Comparison of ENCODE assay signal across 1 cellular context in the genomic region with DNA sequence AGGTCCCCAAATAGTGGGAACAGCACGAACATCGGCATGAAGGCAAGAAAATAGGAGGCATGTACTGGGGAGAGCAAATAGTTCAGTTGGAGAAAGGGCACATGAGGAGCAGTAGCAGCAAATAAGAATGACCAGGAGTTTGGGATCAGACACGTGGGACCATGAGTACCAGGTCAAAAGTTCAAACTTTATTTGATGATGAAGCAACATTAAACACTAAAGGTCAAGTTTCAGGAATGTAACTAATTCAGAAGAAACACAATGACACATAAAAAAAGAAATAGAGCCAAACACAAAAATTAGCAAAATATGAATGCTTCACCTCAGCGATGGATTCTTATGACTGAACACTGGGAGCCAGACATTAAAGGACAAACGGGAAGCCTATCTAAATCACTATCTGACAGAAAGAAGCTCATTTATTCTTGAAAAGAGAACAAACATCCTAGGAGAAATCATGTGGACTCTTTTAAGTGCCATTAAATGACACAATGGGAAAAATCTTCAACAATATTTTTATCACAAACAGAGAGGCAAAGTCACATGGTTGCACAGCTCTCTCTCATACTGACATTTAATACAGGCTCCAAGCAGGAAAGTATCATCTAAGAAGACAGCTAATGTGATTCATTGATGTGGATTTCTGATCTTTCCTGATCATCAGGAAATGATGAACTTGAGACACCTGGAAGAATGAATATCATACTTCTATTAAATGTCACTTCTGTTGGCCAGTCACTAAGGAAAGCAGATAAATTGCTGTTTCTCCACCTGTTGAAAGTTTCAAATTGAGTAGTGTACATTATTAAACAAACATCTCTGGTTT.
TF ChIP-seq lines count a peak whose summit lies in the region.

No MANE protein-coding gene starts in this region.

TF ChIP-seq in HepG2, 621 proteins besides CTCF, POLR2A, EP300 and RAD21 (continued from another document):
- TF ChIP-seq, protein P1, sequence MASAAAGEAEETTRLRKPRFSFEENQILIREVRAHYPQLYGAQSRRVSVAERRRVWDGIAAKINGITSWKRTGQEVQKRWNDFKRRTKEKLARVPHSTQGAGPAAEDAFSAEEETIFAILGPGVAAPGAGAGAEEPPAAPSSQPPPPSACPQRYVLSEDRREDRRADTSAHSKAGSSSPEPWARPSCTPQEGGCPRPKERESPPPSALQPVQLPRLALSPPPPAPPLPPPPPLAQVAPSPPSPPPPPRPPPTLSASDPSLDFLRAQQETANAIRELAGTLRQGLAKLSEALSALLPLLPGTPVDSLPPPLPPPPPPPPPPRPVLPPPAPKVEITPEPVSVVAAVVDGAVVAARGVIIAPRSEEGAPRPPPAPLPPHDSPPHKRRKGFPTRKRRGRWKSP (CRISPR knock-in tag; IDR thresholded peaks at IDR 0.05): no peak
- TF ChIP-seq ZNF556 (CRISPR knock-in tag; IDR thresholded peaks at IDR 0.05; ENCODE audit: borderline replicate concordance) (no peak), ZNF644 (CRISPR knock-in tag; IDR thresholded peaks at IDR 0.05; ENCODE audit: low read depth) (peak; percentile 45; the same call in 1 of the 2 replicates), GATAD1 (CRISPR knock-in tag; IDR thresholded peaks at IDR 0.05) (no peak), CBX5 (CRISPR knock-in tag; IDR thresholded peaks at IDR 0.05; ENCODE audit: borderline replicate concordance) (no peak), ZFYVE20 (CRISPR knock-in tag; IDR thresholded peaks at IDR 0.05; ENCODE audit: borderline replicate concordance, low read depth) (no peak), THAP11 (CRISPR knock-in tag; IDR thresholded peaks at IDR 0.05) (0 out of 2 replicates have a peak, but pooled peaks have one; percentile 21), ZBTB20 (CRISPR knock-in tag; IDR thresholded peaks at IDR 0.05; ENCODE audit: borderline replicate concordance, low read depth) (0 out of 2 replicates have a peak, but pooled peaks have one; percentile 14), SMAD9 (CRISPR knock-in tag; IDR thresholded peaks at IDR 0.05) (no peak), MIER2 (CRISPR knock-in tag; IDR thresholded peaks at IDR 0.05) (0 out of 2 replicates have a peak, but pooled peaks have one; percentile 10), BRCA1 (CRISPR knock-in tag; IDR thresholded peaks at IDR 0.05) (no peak), HMG20B (CRISPR knock-in tag; conservative IDR thresholded peaks at IDR 0.05) (no peak), ZSCAN30 (CRISPR knock-in tag; IDR thresholded peaks at IDR 0.05) (no peak), ZNF251 (CRISPR knock-in tag; IDR thresholded peaks at IDR 0.05) (no peak), MEF2D (CRISPR knock-in tag; IDR thresholded peaks at IDR 0.05) (0 out of 2 replicates have a peak, but pooled peaks have one; percentile 37), ZNF577 (CRISPR knock-in tag; IDR thresholded peaks at IDR 0.05; ENCODE audit: borderline replicate concordance, low read depth) (no peak), RXRA (CRISPR knock-in tag; IDR thresholded peaks at IDR 0.05) (peak; percentile 57; the same call in 1 of the 2 replicates), HNF4G (IDR thresholded peaks at IDR 0.05; ENCODE audit: borderline replicate concordance, low read depth, low read length) (peak; percentile 61; the same call in 1 of the 2 replicates), HNF4G (CRISPR knock-in tag; IDR thresholded peaks at IDR 0.05; ENCODE audit: borderline replicate concordance, low read depth) (no peak), MEIS1 (CRISPR knock-in tag; IDR thresholded peaks at IDR 0.05; ENCODE audit: borderline replicate concordance) (no peak), FOXK1 (CRISPR knock-in tag; IDR thresholded peaks at IDR 0.05; ENCODE audit: borderline replicate concordance, low read depth) (peak; percentile 23; the same call in 1 of the 2 replicates)
- TF ChIP-seq, protein P2, sequence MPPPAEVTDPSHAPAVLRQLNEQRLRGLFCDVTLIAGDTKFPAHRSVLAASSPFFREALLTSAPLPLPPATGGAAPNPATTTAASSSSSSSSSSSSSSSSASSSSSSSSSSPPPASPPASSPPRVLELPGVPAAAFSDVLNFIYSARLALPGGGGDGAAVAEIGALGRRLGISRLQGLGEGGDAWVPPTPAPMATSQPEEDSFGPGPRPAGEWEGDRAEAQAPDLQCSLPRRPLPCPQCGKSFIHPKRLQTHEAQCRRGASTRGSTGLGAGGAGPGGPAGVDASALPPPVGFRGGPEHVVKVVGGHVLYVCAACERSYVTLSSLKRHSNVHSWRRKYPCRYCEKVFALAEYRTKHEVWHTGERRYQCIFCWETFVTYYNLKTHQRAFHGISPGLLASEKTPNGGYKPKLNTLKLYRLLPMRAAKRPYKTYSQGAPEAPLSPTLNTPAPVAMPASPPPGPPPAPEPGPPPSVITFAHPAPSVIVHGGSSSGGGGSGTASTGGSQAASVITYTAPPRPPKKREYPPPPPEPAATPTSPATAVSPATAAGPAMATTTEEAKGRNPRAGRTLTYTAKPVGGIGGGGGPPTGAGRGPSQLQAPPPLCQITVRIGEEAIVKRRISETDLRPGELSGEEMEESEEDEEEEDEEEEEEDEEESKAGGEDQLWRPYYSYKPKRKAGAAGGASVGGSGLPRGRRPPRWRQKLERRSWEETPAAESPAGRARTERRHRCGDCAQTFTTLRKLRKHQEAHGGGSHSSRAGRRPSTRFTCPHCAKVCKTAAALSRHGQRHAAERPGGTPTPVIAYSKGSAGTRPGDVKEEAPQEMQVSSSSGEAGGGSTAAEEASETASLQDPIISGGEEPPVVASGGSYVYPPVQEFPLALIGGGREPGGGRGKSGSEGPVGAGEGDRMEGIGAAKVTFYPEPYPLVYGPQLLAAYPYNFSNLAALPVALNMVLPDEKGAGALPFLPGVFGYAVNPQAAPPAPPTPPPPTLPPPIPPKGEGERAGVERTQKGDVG (CRISPR knock-in tag; IDR thresholded peaks at IDR 0.05; ENCODE audit: borderline replicate concordance): no peak
- TF ChIP-seq, protein P3, sequence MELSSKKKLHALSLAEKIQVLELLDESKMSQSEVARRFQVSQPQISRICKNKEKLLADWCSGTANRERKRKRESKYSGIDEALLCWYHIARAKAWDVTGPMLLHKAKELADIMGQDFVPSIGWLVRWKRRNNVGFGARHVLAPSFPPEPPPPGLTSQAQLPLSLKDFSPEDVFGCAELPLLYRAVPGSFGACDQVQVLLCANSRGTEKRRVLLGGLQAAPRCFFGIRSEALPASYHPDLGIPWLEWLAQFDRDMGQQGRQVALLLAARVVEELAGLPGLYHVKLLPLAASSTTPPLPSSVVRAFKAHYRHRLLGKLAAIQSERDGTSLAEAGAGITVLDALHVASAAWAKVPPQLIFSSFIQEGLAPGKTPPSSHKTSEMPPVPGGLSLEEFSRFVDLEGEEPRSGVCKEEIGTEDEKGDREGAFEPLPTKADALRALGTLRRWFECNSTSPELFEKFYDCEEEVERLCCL (CRISPR knock-in tag; IDR thresholded peaks at IDR 0.05; ENCODE audit: borderline replicate concordance): no peak
- TF ChIP-seq, protein P4, sequence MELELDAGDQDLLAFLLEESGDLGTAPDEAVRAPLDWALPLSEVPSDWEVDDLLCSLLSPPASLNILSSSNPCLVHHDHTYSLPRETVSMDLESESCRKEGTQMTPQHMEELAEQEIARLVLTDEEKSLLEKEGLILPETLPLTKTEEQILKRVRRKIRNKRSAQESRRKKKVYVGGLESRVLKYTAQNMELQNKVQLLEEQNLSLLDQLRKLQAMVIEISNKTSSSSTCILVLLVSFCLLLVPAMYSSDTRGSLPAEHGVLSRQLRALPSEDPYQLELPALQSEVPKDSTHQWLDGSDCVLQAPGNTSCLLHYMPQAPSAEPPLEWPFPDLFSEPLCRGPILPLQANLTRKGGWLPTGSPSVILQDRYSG (CRISPR knock-in tag; IDR thresholded peaks at IDR 0.05): no peak
- TF ChIP-seq, protein P5, sequence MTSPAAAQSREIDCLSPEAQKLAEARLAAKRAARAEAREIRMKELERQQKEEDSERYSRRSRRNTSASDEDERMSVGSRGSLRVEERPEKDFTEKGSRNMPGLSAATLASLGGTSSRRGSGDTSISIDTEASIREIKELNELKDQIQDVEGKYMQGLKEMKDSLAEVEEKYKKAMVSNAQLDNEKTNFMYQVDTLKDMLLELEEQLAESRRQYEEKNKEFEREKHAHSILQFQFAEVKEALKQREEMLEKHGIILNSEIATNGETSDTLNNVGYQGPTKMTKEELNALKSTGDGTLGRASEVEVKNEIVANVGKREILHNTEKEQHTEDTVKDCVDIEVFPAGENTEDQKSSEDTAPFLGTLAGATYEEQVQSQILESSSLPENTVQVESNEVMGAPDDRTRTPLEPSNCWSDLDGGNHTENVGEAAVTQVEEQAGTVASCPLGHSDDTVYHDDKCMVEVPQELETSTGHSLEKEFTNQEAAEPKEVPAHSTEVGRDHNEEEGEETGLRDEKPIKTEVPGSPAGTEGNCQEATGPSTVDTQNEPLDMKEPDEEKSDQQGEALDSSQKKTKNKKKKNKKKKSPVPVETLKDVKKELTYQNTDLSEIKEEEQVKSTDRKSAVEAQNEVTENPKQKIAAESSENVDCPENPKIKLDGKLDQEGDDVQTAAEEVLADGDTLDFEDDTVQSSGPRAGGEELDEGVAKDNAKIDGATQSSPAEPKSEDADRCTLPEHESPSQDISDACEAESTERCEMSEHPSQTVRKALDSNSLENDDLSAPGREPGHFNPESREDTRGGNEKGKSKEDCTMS (CRISPR knock-in tag; conservative IDR thresholded peaks at IDR 0.05): no peak
- TF ChIP-seq, protein P6, sequence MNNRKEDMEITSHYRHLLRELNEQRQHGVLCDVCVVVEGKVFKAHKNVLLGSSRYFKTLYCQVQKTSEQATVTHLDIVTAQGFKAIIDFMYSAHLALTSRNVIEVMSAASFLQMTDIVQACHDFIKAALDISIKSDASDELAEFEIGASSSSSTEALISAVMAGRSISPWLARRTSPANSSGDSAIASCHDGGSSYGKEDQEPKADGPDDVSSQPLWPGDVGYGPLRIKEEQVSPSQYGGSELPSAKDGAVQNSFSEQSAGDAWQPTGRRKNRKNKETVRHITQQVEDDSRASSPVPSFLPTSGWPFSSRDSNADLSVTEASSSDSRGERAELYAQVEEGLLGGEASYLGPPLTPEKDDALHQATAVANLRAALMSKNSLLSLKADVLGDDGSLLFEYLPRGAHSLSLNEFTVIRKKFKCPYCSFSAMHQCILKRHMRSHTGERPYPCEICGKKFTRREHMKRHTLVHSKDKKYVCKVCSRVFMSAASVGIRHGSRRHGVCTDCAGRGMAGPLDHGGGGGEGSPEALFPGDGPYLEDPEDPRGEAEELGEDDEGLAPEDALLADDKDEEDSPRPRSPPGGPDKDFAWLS (CRISPR knock-in tag; IDR thresholded peaks at IDR 0.05; ENCODE audit: borderline replicate concordance): no peak
- TF ChIP-seq, protein P7, sequence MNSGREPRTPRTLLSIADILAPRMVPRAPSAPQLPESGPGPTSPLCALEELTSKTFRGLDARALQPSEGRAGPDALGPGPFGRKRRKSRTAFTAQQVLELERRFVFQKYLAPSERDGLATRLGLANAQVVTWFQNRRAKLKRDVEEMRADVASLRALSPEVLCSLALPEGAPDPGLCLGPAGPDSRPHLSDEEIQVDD (CRISPR knock-in tag; IDR thresholded peaks at IDR 0.05; ENCODE audit: borderline replicate concordance): no peak
